ENCODE assay signal across 20 cellular contexts in genomic region chr12:7302536-7303113, GRCh38. TPM values are rescaled to one million over a fixed set of nuclear protein-coding genes. Genes with fewer than 3 reads are reported as not detected.
DNase-seq lines count a peak whose midpoint lies in the region; ATAC-seq and TF ChIP-seq lines count a peak whose summit lies in the region.
"Had no signal": no experiment of that assay in that cellular context is flagged by ENCODE, and none has a peak within 500 bp of the region (broad histone marks: within the 10 kb centered on the region; RNA-seq: fewer than 3 reads in every experiment).

No MANE protein-coding gene starts in this region.

- peak overlapping the region; percentile 38 for H3K23ac ChIP-seq in mesendoderm (ENCODE audit: low read length)

- H3K27ac Mint-ChIP-seq in chondrocyte (ENCODE audit: unreplicated experiment) = no peak overlapping the region
- H3K27ac Mint-ChIP-seq: CD8-positive, alpha-beta memory T cell had no signal

- no peaks in the 10 kb centered on the region for H3K27me3 ChIP-seq in mesendoderm (ENCODE audit: insufficient read depth, low read length, poor library complexity)
- no peaks in the 10 kb centered on the region for H3K27me3 ChIP-seq in gastroesophageal sphincter

- peaks cover 7% of the 10 kb centered on the region for H3K27me3 Mint-ChIP-seq in chondrocyte (ENCODE audit: low read depth)

- no peak overlapping the region for H3K18ac ChIP-seq in mesendoderm (ENCODE audit: low read length)

- H3K4me1 Mint-ChIP-seq in chondrocyte (ENCODE audit: low read depth) = no peaks in the 10 kb centered on the region
- H3K4me1 Mint-ChIP-seq: CD8-positive, alpha-beta memory T cell had no signal

- no peak overlapping the region for H3K4me2 ChIP-seq in mesendoderm (ENCODE audit: low read length)
- H3K4me2 ChIP-seq: A549 had no signal

- no peak overlapping the region for H2BK15ac ChIP-seq in mesendoderm (replicated peaks; ENCODE audit: low read depth)

- peak overlapping the region; percentile 23 for H2BK5ac ChIP-seq in mesendoderm (ENCODE audit: low read length)

- H3K79me2 ChIP-seq in mesendoderm (ENCODE audit: control insufficient read depth, insufficient read depth, low read length) = no peaks in the 10 kb centered on the region

- H3K36me3 ChIP-seq in mesendoderm (ENCODE audit: control insufficient read depth, insufficient read depth, low read length) (no peaks in the 10 kb centered on the region), gastroesophageal sphincter (no peaks in the 10 kb centered on the region)

- no peaks in the 10 kb centered on the region for H3K9me3 ChIP-seq in gastroesophageal sphincter
- H3K9me3 ChIP-seq: A549, Caco-2 had no signal

- H3K36me3 Mint-ChIP-seq in chondrocyte (ENCODE audit: low read depth) = no peaks in the 10 kb centered on the region
- H3K36me3 Mint-ChIP-seq: CD8-positive, alpha-beta memory T cell had no signal

- DNase-seq in HCEC 1CT = peak; percentile 31
- peak; percentile 2 for DNase-seq in M059J (ENCODE audit: low read depth)
- peak in 11 of 61 donors; percentile 6 to 82 (median 28) for DNase-seq in caudate nucleus (lab: John Stamatoyannopoulos, UW)
- DNase-seq in mesendoderm = no peak
- DNase-seq in chondrocyte (ENCODE audit: low spot score) = no peak
- no peak for DNase-seq in left lobe of liver (ENCODE audit: low spot score)
- DNase-seq: Caco-2; CD8-positive, alpha-beta memory T cell; DND-41; GF-D8; GOT3; IMR-90; KG1 had no signal

- no peak for ATAC-seq in HG03159 (IDR thresholded peaks at IDR 0.05; ENCODE audit: unreplicated experiment)
- ATAC-seq in left lobe of liver = no peak
- ATAC-seq in gastroesophageal sphincter = no peak
- ATAC-seq: A549, HCT116 had no signal

- no peak overlapping the region for H3K9ac ChIP-seq in mesendoderm (ENCODE audit: low read length)

- no peak overlapping the region for H3K4me3 Mint-ChIP-seq in chondrocyte (ENCODE audit: unreplicated experiment)
- H3K4me3 Mint-ChIP-seq: CD8-positive, alpha-beta memory T cell had no signal

- H3K4me3 ChIP-seq in mesendoderm (ENCODE audit: low read length) (no peak overlapping the region), gastroesophageal sphincter (no peak overlapping the region)
- H3K4me3 ChIP-seq: A549 had no signal

- no peaks in the 10 kb centered on the region for H3K79me1 ChIP-seq in mesendoderm (ENCODE audit: low read length)

- peak overlapping the region; percentile 76 for H3K27ac ChIP-seq in caudate nucleus (ENCODE audit: low read depth, low read length)
- H3K27ac ChIP-seq in mesendoderm (ENCODE audit: low read depth, low read length) = no peak overlapping the region
- H3K27ac ChIP-seq in gastroesophageal sphincter = no peak overlapping the region
- H3K27ac ChIP-seq: A549, HL-60 had no signal

- no peak for TF ChIP-seq CTCF in chondrocyte (IDR thresholded peaks at IDR 0.05)
- no peak for TF ChIP-seq CTCF in gastroesophageal sphincter (IDR thresholded peaks at IDR 0.05)

- H4K5ac ChIP-seq in mesendoderm (ENCODE audit: low read length) = no peak overlapping the region

- H3K4ac ChIP-seq in mesendoderm (ENCODE audit: low read depth, low read length) = no peak overlapping the region

- no CpG with 5 or more reads among the region's 5 CpGs for WGBS in mesendoderm (ENCODE audit: extremely low coverage, insufficient coverage, low lambda C conversion rate)
- WGBS in gastroesophageal sphincter (ENCODE audit: low coverage in 1 of 2), 2 donors = 73 to 74% methylated on average over 5 of the region's 5 CpGs

- no peak for TF ChIP-seq POLR2A in gastroesophageal sphincter (IDR thresholded peaks at IDR 0.05)

- no peak overlapping the region for H4K8ac ChIP-seq in mesendoderm (ENCODE audit: low read depth, low read length)

- TF ChIP-seq EP300 in gastroesophageal sphincter (IDR thresholded peaks at IDR 0.05) = no peak

- peak overlapping the region; percentile 34 for H2AK5ac ChIP-seq in mesendoderm (ENCODE audit: low read length)

- H3K56ac ChIP-seq in mesendoderm (ENCODE audit: low read length) = no peak overlapping the region

- no peak overlapping the region for H2BK120ac ChIP-seq in mesendoderm (ENCODE audit: low read depth, low read length)

- no peaks in the 10 kb centered on the region for H3K9me3 Mint-ChIP-seq in chondrocyte (ENCODE audit: low read depth)
- H3K9me3 Mint-ChIP-seq: CD8-positive, alpha-beta memory T cell had no signal

- H3K4me1 ChIP-seq in mesendoderm (ENCODE audit: control insufficient read depth, low read depth, low read length) (peaks cover 5% of the 10 kb centered on the region), gastroesophageal sphincter (no peaks in the 10 kb centered on the region)
- H3K4me1 ChIP-seq: A549, Caco-2 had no signal

RNA-seq across cellular contexts. Expression of gene ACSM4, which starts 1.2 kb away (rescaled TPM):
- total RNA-seq in M059J (2014; rRNA removed; shearing (Covaris generic)) = not detected in 2 replicates
- 0.01 TPM for polyA plus RNA-seq in mesendoderm (2013, experiment 1 of 2)
- polyA plus RNA-seq in mesendoderm (2013, experiment 2 of 2) = not detected
- not detected in 3 replicates for total RNA-seq in chondrocyte
- not detected for total RNA-seq in left lobe of liver
- not detected for total RNA-seq in gastroesophageal sphincter
- total RNA-seq: Caco-2; CD8-positive, alpha-beta memory T cell; IMR-90 had no signal
- polyA plus RNA-seq: A549; AG04450; BJ; CD8-positive, alpha-beta memory T cell; IMR-90 had no signal

Comparison
In these comparisons a context has a peak if more than half of its experiments do, and no peak if none do; other contexts are left out.
1. DNase-seq: peak in HCEC 1CT (single experiment) and M059J (single experiment); none in mesendoderm (single experiment), chondrocyte (single experiment) and left lobe of liver (single experiment).